27 cellular contexts compared by ENCODE assay signal in the genomic region with DNA sequence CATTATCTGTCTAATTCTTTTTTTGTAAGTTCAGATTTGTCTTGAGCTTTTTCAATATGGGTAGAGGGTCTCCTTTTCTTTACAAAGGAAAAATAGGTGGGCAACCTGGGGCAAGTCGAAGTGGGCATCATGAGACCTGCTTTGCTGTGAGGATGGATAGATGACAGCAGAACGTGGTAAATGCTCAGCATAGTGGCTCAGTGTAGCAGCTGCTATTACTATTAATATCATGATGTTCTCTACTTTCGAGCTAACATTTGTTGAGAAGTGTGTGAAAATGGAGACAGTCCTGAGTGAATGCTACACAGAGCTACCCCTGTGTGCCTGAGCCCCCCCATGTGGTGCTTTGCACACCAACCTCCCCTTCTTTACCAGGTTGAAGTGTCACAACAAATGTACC.
"Had no signal": no experiment of that assay in that cellular context is flagged by ENCODE, and none has a peak within 500 bp of the region (broad histone marks: within the 10 kb centered on the region; RNA-seq: fewer than 3 reads in every experiment).

No MANE protein-coding gene starts in this region.

- H3K4me3 ChIP-seq: ascending aorta, body of pancreas, SK-N-MC had no signal

- H3K4me2 ChIP-seq: KMS-11 had no signal

- H3K27ac ChIP-seq: ascending aorta, body of pancreas, KMS-11, SK-N-MC had no signal

- H3K4me1 ChIP-seq: ascending aorta, body of pancreas had no signal

- H3K36me3 Mint-ChIP-seq: WTC11 had no signal

- H3K27ac Mint-ChIP-seq: activated naive CD8-positive, alpha-beta T cell treated with anti-CD3 and anti-CD28 coated beads, Interleukin-2, amount 50 U/mL, for 24 hours; WTC11 had no signal

- H3K9ac ChIP-seq: KMS-11 had no signal

- H3K9me3 ChIP-seq: ascending aorta, body of pancreas had no signal

- H3K27me3 ChIP-seq: ascending aorta, body of pancreas had no signal

- ATAC-seq: activated CD8-positive, alpha-beta T cell treated with anti-CD3 and anti-CD28 coated beads, Interleukin-2, amount 10 ng/mL, durations not matched to agents 7 days and 5 days; activated naive CD8-positive, alpha-beta T cell treated with anti-CD3 and anti-CD28 coated beads, Interleukin-2, amount 50 U/mL, for 24 hours; activated T-cell treated with anti-CD3 and anti-CD28 coated beads, Interleukin-2, amount 50 U/mL, for 4 hours; body of pancreas; HepG2; Right ventricle myocardium inferior; WTC11 had no signal

- H3K9me3 Mint-ChIP-seq: activated naive CD4-positive, alpha-beta T cell treated with anti-CD3 and anti-CD28 coated beads, Interleukin-2, amount 10 ng/mL, durations not matched to agents 7 days and 5 days; activated naive CD8-positive, alpha-beta T cell treated with anti-CD3 and anti-CD28 coated beads, Interleukin-2, amount 50 U/mL, for 24 hours; activated T-cell treated with anti-CD3 and anti-CD28 coated beads, Interleukin-2, amount 50 U/mL, for 4 hours; WTC11 had no signal

- DNase-seq: activated CD4-positive, alpha-beta T cell treated with anti-CD3 and anti-CD28 coated beads for 48 hours; activated CD4-positive, alpha-beta T cell treated with anti-CD3 and anti-CD28 coated beads, Interleukin-2, amount 50 U/mL, for 4 hours; activated CD4-positive, CD25-positive, alpha-beta regulatory T cell treated with anti-CD3 and anti-CD28 coated beads, Interleukin-2, amount 50 U/mL, for 72 hours; activated CD8-positive, alpha-beta T cell treated with anti-CD3 and anti-CD28 coated beads, Interleukin-2, amount 10 ng/mL, durations not matched to agents 7 days and 5 days; activated gamma-delta T cell; activated naive CD4-positive, alpha-beta T cell treated with anti-CD3 and anti-CD28 coated beads, Interleukin-2, amount 10 ng/mL, durations not matched to agents 7 days and 5 days; activated naive CD8-positive, alpha-beta T cell treated with anti-CD3 and anti-CD28 coated beads, Interleukin-2, amount 50 U/mL, for 24 hours; activated T-cell treated with anti-CD3 and anti-CD28 coated beads, Interleukin-2, amount 50 U/mL, for 4 hours; amniotic stem cell; body of pancreas; NCI-H1092; NCI-H1417; NCI-H2029; NCI-H2107; NCI-H2171 treated with DMSO at 0.1 percent for 48 hours; NCI-H345; NCI-H510A; NCI-H526 treated with DMSO at 0.1 percent for 48 hours; NCI-H82; RPMI8226; T-helper 9 cell had no signal
